Comparison of ENCODE assay signal across 23 cellular contexts in genomic region chr14:86357119-86357518, GRCh38.
"Had no signal": no experiment of that assay in that cellular context is flagged by ENCODE, and none has a peak within 500 bp of the region (broad histone marks: within the 10 kb centered on the region; RNA-seq: fewer than 3 reads in every experiment).

No MANE protein-coding gene starts in this region.

- H3K36me3 Mint-ChIP-seq: activated naive CD4-positive, alpha-beta T cell treated with anti-CD3 and anti-CD28 coated beads, Interleukin-2, amount 50 U/mL, for 24 hours; activated naive CD8-positive, alpha-beta T cell treated with anti-CD3 and anti-CD28 coated beads, Interleukin-2, amount 10 ng/mL, durations not matched to agents 7 days and 5 days; brain had no signal

- H3K27me3 Mint-ChIP-seq: activated CD4-positive, alpha-beta T cell treated with anti-CD3 and anti-CD28 coated beads, Interleukin-2, amount 10 ng/mL, durations not matched to agents 24 days and 14 days; activated CD8-positive, alpha-beta T cell treated with anti-CD3 and anti-CD28 coated beads for 36 hours; activated naive CD4-positive, alpha-beta T cell treated with anti-CD3 and anti-CD28 coated beads, Interleukin-2, amount 50 U/mL, for 24 hours; activated naive CD8-positive, alpha-beta T cell treated with anti-CD3 and anti-CD28 coated beads, Interleukin-2, amount 10 ng/mL, durations not matched to agents 7 days and 5 days; activated T-cell treated with anti-CD3 and anti-CD28 coated beads, Interleukin-2, amount 50 U/mL, for 24 hours had no signal

- DNase-seq: activated CD4-positive, alpha-beta T cell treated with anti-CD3 and anti-CD28 coated beads, Interleukin-2, amount 10 ng/mL, durations not matched to agents 24 days and 14 days; activated CD4-positive, alpha-beta T cell treated with anti-CD3 and anti-CD28 coated beads, Interleukin-2, amount 50 U/mL, for 4 hours; activated CD8-positive, alpha-beta T cell treated with anti-CD3 and anti-CD28 coated beads for 36 hours; activated gamma-delta T cell; activated naive CD4-positive, alpha-beta T cell treated with Interleukin-2 at 50 U/mL for 16 hours; activated naive CD8-positive, alpha-beta T cell treated with anti-CD3 and anti-CD28 coated beads, Interleukin-2, amount 10 ng/mL, durations not matched to agents 7 days and 5 days; activated T-cell treated with anti-CD3 and anti-CD28 coated beads, Interleukin-2, amount 50 U/mL, for 24 hours; cerebellar nuclear complex; cortex of kidney; Kasumi-1; KG1; MM.1S; MV-4-11; NCI-H1694 treated with DMSO at 0.1 percent for 48 hours; NCI-H2029; NCI-H774; OCI-M1; T1000 had no signal

- H3K9me3 Mint-ChIP-seq: activated CD4-positive, alpha-beta T cell treated with anti-CD3 and anti-CD28 coated beads, Interleukin-2, amount 10 ng/mL, durations not matched to agents 24 days and 14 days; activated CD8-positive, alpha-beta T cell treated with anti-CD3 and anti-CD28 coated beads for 36 hours; activated naive CD4-positive, alpha-beta T cell treated with anti-CD3 and anti-CD28 coated beads, Interleukin-2, amount 50 U/mL, for 24 hours; activated naive CD8-positive, alpha-beta T cell treated with anti-CD3 and anti-CD28 coated beads, Interleukin-2, amount 10 ng/mL, durations not matched to agents 7 days and 5 days; activated T-helper 2 cell treated with anti-CD3 and anti-CD28 coated beads, Interferon-gamma antibody, Interleukin-2, Interleukin-4, amounts not matched to agents 10 μg/mL and 5 μg/mL and 100 μg/mL, durations not matched to agents 14 hours and 24 hours and 36 hours had no signal

- H3K4me3 ChIP-seq: SJSA1 had no signal

- H3K4me3 Mint-ChIP-seq: activated CD4-positive, alpha-beta T cell treated with anti-CD3 and anti-CD28 coated beads, Interleukin-2, amount 10 ng/mL, durations not matched to agents 24 days and 14 days; activated CD8-positive, alpha-beta T cell treated with anti-CD3 and anti-CD28 coated beads for 36 hours; activated naive CD4-positive, alpha-beta T cell treated with anti-CD3 and anti-CD28 coated beads, Interleukin-2, amount 50 U/mL, for 24 hours; activated naive CD8-positive, alpha-beta T cell treated with anti-CD3 and anti-CD28 coated beads, Interleukin-2, amount 10 ng/mL, durations not matched to agents 7 days and 5 days; activated T-cell treated with anti-CD3 and anti-CD28 coated beads, Interleukin-2, amount 50 U/mL, for 24 hours; brain had no signal

- H3K27me3 ChIP-seq: SJSA1 had no signal

- H3K36me3 ChIP-seq: SJSA1 had no signal

- H3K27ac ChIP-seq: SJSA1 had no signal

- H3K4me1 Mint-ChIP-seq: activated CD4-positive, alpha-beta T cell treated with anti-CD3 and anti-CD28 coated beads, Interleukin-2, amount 10 ng/mL, durations not matched to agents 24 days and 14 days; activated naive CD4-positive, alpha-beta T cell treated with anti-CD3 and anti-CD28 coated beads, Interleukin-2, amount 50 U/mL, for 24 hours; activated naive CD8-positive, alpha-beta T cell treated with anti-CD3 and anti-CD28 coated beads, Interleukin-2, amount 10 ng/mL, durations not matched to agents 7 days and 5 days had no signal

- H3K27ac Mint-ChIP-seq: activated CD4-positive, alpha-beta T cell treated with anti-CD3 and anti-CD28 coated beads, Interleukin-2, amount 10 ng/mL, durations not matched to agents 24 days and 14 days; activated CD8-positive, alpha-beta T cell treated with anti-CD3 and anti-CD28 coated beads for 36 hours; activated naive CD4-positive, alpha-beta T cell treated with anti-CD3 and anti-CD28 coated beads, Interleukin-2, amount 50 U/mL, for 24 hours; activated naive CD8-positive, alpha-beta T cell treated with anti-CD3 and anti-CD28 coated beads, Interleukin-2, amount 10 ng/mL, durations not matched to agents 7 days and 5 days; activated T-cell treated with anti-CD3 and anti-CD28 coated beads, Interleukin-2, amount 50 U/mL, for 24 hours; activated T-helper 2 cell treated with anti-CD3 and anti-CD28 coated beads, Interferon-gamma antibody, Interleukin-2, Interleukin-4, amounts not matched to agents 10 μg/mL and 5 μg/mL and 100 μg/mL, durations not matched to agents 14 hours and 24 hours and 36 hours; brain had no signal

- ATAC-seq: activated CD8-positive, alpha-beta T cell treated with anti-CD3 and anti-CD28 coated beads for 36 hours; Panc1 had no signal

- H3K9me3 ChIP-seq: SJSA1 had no signal

- H3K4me1 ChIP-seq: SJSA1 had no signal
